22 cellular contexts compared by ENCODE assay signal in genomic region chr6:56450376-56450775, GRCh38.
"Had no signal": no experiment of that assay in that cellular context is flagged by ENCODE, and none has a peak within 500 bp of the region (broad histone marks: within the 10 kb centered on the region; RNA-seq: fewer than 3 reads in every experiment).

No MANE protein-coding gene starts in this region.

- H3K9me3 ChIP-seq: left lung, mucosa of descending colon, ovary, psoas muscle, transverse colon, uterus had no signal

- H3K9me3 Mint-ChIP-seq: activated CD4-positive, alpha-beta memory T cell treated with anti-CD3 and anti-CD28 coated beads for 36 hours; activated T-helper 17 cell treated with anti-CD3 and anti-CD28 coated beads, Interleukin-2, amount 50 U/mL, for 72 hours; dendritic cell treated with granulocyte-macrophage colony-stimulating factor and Interleukin-4, amounts not matched to agents 40 ng/mL and 50 ng/mL, for 4 days; naive thymus-derived CD8-positive, alpha-beta T cell; WTC11 had no signal

- H3K27ac ChIP-seq: left lung, psoas muscle, SK-N-MC had no signal

- FAIRE-seq: kidney had no signal

- H3K4me3 Mint-ChIP-seq: activated CD4-positive, alpha-beta memory T cell treated with anti-CD3 and anti-CD28 coated beads for 36 hours; activated T-helper 17 cell treated with anti-CD3 and anti-CD28 coated beads, Interleukin-2, amount 50 U/mL, for 72 hours; dendritic cell treated with granulocyte-macrophage colony-stimulating factor and Interleukin-4, amounts not matched to agents 40 ng/mL and 50 ng/mL, for 4 days; naive thymus-derived CD8-positive, alpha-beta T cell; WTC11 had no signal

- ATAC-seq: activated T-helper 17 cell treated with anti-CD3 and anti-CD28 coated beads, Interleukin-2, amount 50 U/mL, for 72 hours; left lung; mucosa of descending colon; naive thymus-derived CD8-positive, alpha-beta T cell; psoas muscle; WTC11 had no signal

- H3K4me3 ChIP-seq: left lung, mucosa of descending colon, ovary, psoas muscle, SK-N-MC, transverse colon, uterus had no signal

- H3K27ac Mint-ChIP-seq: activated CD4-positive, alpha-beta memory T cell treated with anti-CD3 and anti-CD28 coated beads for 36 hours; activated T-helper 17 cell treated with anti-CD3 and anti-CD28 coated beads, Interleukin-2, amount 50 U/mL, for 72 hours; dendritic cell treated with granulocyte-macrophage colony-stimulating factor and Interleukin-4, amounts not matched to agents 40 ng/mL and 50 ng/mL, for 4 days; naive thymus-derived CD8-positive, alpha-beta T cell; WTC11 had no signal

- H3K36me3 ChIP-seq: left lung, ovary, transverse colon, uterus had no signal

- H3K4me1 Mint-ChIP-seq: activated T-helper 17 cell treated with anti-CD3 and anti-CD28 coated beads, Interleukin-2, amount 50 U/mL, for 72 hours; naive thymus-derived CD8-positive, alpha-beta T cell; WTC11 had no signal

- DNase-seq: activated CD4-positive, alpha-beta memory T cell treated with anti-CD3 and anti-CD28 coated beads for 36 hours; activated CD4-positive, alpha-beta T cell treated with anti-CD3 and anti-CD28 coated beads for 4 hours; activated naive CD4-positive, alpha-beta T cell treated with Interleukin-2 at 50 U/mL for 16 hours; activated T-cell treated with anti-CD3 and anti-CD28 coated beads, Interleukin-2, amount 50 U/mL, for 1 hour; anterior cingulate cortex; effector memory CD4-positive, alpha-beta T cell; foreskin fibroblast; kidney; left lung; mucosa of descending colon; naive thymus-derived CD8-positive, alpha-beta T cell; ovary; psoas muscle; stimulated activated CD8-positive, alpha-beta memory T cell treated with anti-CD3 and anti-CD28 coated beads, Interleukin-4, amount 100 ng/mL, for 48 hours; stimulated activated naive CD4-positive, alpha-beta T cell treated with Interleukin-2 at 50 U/mL for 16 hours; substantia nigra; transverse colon; uterus had no signal

- H3K4me1 ChIP-seq: left lung, psoas muscle had no signal

- H3K27me3 Mint-ChIP-seq: activated CD4-positive, alpha-beta memory T cell treated with anti-CD3 and anti-CD28 coated beads for 36 hours; activated T-helper 17 cell treated with anti-CD3 and anti-CD28 coated beads, Interleukin-2, amount 50 U/mL, for 72 hours; dendritic cell treated with granulocyte-macrophage colony-stimulating factor and Interleukin-4, amounts not matched to agents 40 ng/mL and 50 ng/mL, for 4 days had no signal

- H3K36me3 Mint-ChIP-seq: activated CD4-positive, alpha-beta memory T cell treated with anti-CD3 and anti-CD28 coated beads for 36 hours; naive thymus-derived CD8-positive, alpha-beta T cell; WTC11 had no signal

- H3K27me3 ChIP-seq: left lung, ovary, transverse colon, uterus had no signal
